20 cellular contexts compared by ENCODE assay signal in genomic region chr3:33751320-33751719, GRCh38. TPM values are rescaled to one million over a fixed set of nuclear protein-coding genes. Genes with fewer than 3 reads are reported as not detected.
A peak's percentile ranks its signal among the peaks of the same experiment; 100 is the strongest.
DNase-seq lines count a peak whose midpoint lies in the region; ATAC-seq, FAIRE-seq and TF ChIP-seq lines count a peak whose summit lies in the region.
"Had no signal": no experiment of that assay in that cellular context is flagged by ENCODE, and none has a peak within 500 bp of the region (broad histone marks: within the 10 kb centered on the region; RNA-seq: fewer than 3 reads in every experiment).

No MANE protein-coding gene starts in this region.

- H3K4me3 Mint-ChIP-seq in MCF 10A (ENCODE audit: unreplicated experiment), result no peak overlapping the region
- H3K4me3 Mint-ChIP-seq: IgD-negative memory B cell had no signal

- no peaks in the 10 kb centered on the region for H3K27me3 Mint-ChIP-seq in MCF 10A (ENCODE audit: insufficient read depth, unreplicated experiment)

- H3K27ac Mint-ChIP-seq in MCF 10A (ENCODE audit: low read depth, unreplicated experiment), result no peak overlapping the region
- H3K27ac Mint-ChIP-seq: IgD-negative memory B cell had no signal

- H3K4me1 Mint-ChIP-seq in MCF 10A (ENCODE audit: insufficient read depth, unreplicated experiment), result peaks cover 6% of the 10 kb centered on the region
- H3K4me1 Mint-ChIP-seq: IgD-negative memory B cell had no signal

- ATAC-seq in foreskin keratinocyte, result no peak

- H3K27me3 ChIP-seq in breast epithelium (no peaks in the 10 kb centered on the region), foreskin keratinocyte (no peaks in the 10 kb centered on the region)
- H3K27me3 ChIP-seq: SJSA1 had no signal

- no peak overlapping the region for H3K27ac ChIP-seq in breast epithelium
- peak overlapping the region; percentile 73; the same call in 1 of the 2 replicates for H3K27ac ChIP-seq in SK-N-MC
- peak overlapping the region; percentile 73 for H3K27ac ChIP-seq in foreskin keratinocyte
- H3K27ac ChIP-seq: HL-60, PC-9, SJSA1 had no signal

- no peak overlapping the region for H3K9ac ChIP-seq in SK-N-MC (ENCODE audit: insufficient read length)

- POLR2A ChIA-PET in MCF 10A (lab: Yijun Ruan, JAX), result interaction anchor here (0.9 to 1.2 kb wide), 3 partner anchors 23 to 47 kb away, joined by 3 to 5 read pairs (median 4); partner anchors contain the start of gene PDCD6IP

- peaks cover 13% of the 10 kb centered on the region for H3K9me3 Mint-ChIP-seq in MCF 10A (ENCODE audit: unreplicated experiment)

- H3K36me3 Mint-ChIP-seq in MCF 10A (ENCODE audit: insufficient read depth, unreplicated experiment), result no peaks in the 10 kb centered on the region
- H3K36me3 Mint-ChIP-seq: IgD-negative memory B cell had no signal

- H3K4me1 ChIP-seq in breast epithelium (no peaks in the 10 kb centered on the region), foreskin keratinocyte (peaks cover 18% of the 10 kb centered on the region)
- H3K4me1 ChIP-seq: HAP-1, SJSA1 had no signal

- intact Hi-C loops in MCF 10A (cut with micrococcal nuclease) (no loop called here), breast epithelium (cut with DNase I; ENCODE audit: low total_unique reads) (no loop called here)

- DNase-seq in MCF 10A (ENCODE audit: unreplicated experiment) (peak; percentile 4), breast epithelium (ENCODE audit: low spot score in 2 of 2) (no peak), SK-N-MC (ENCODE audit: low read depth, low spot score) (peak; percentile 80), foreskin keratinocyte (peak in 1 of 2 donors; percentile 19), H54 (ENCODE audit: insufficient read length, low spot score) (no peak), GM03348 (ENCODE audit: low spot score) (no peak), medulla oblongata (ENCODE audit: extremely low spot score) (no peak)
- DNase-seq: ACHN, AML-193, COR-L47, NCI-H1092, NCI-H146, NCI-H2081, NCI-H510A, PC-9 had no signal

- FAIRE-seq in H54 (lab: Jason Lieb, UNC), result no peak
- FAIRE-seq: HTR-8/SVneo had no signal

- no peak for TF ChIP-seq POLR2A in breast epithelium (IDR thresholded peaks at IDR 0.05)
- no peak for TF ChIP-seq POLR2A in H54 (IDR thresholded peaks at IDR 0.05; ENCODE audit: low read depth, low read length)

- H3K4me3 ChIP-seq in breast epithelium (no peak overlapping the region), SK-N-MC (no peak overlapping the region)
- H3K4me3 ChIP-seq: HAP-1, PC-9, SJSA1 had no signal

- BruUV-seq in MCF 10A (replicated peaks; lab: Mats Ljungman, UMichigan), result no TSS peak

- peaks cover 4 to 10% of the 10 kb centered on the region in 2 donors for H3K9me3 ChIP-seq in breast epithelium
- no peaks in the 10 kb centered on the region for H3K9me3 ChIP-seq in SK-N-MC (ENCODE audit: low read depth, low read length)
- H3K9me3 ChIP-seq: SJSA1 had no signal

- H3K36me3 ChIP-seq in breast epithelium (no peaks in the 10 kb centered on the region), SK-N-MC (ENCODE audit: insufficient read depth, low read length) (no peaks in the 10 kb centered on the region)
- H3K36me3 ChIP-seq: HAP-1, SJSA1 had no signal

- CTCF ChIA-PET in MCF 10A (lab: Yijun Ruan, JAX), result interaction anchor here (0.8 to 1.4 kb wide), 3 partner anchors 26 to 115 kb away, joined by 3 to 7 read pairs (median 4); no protein-coding TSS in a partner anchor

- TF ChIP-seq CTCF in MCF 10A (IDR thresholded peaks at IDR 0.05; ENCODE audit: unreplicated experiment), result no peak
- no peak for TF ChIP-seq CTCF in breast epithelium (IDR thresholded peaks at IDR 0.05)
- TF ChIP-seq CTCF in foreskin keratinocyte (conservative IDR thresholded peaks at IDR 0.05), result no peak

RNA-seq across cellular contexts. Expression of gene CLASP2, which starts 33.3 kb away (rescaled TPM):
- total RNA-seq in MCF 10A (2022), result 57.2 and 58.9 TPM in 2 replicates
- total RNA-seq in breast epithelium, result 100 to 1,000 TPM in 1 of 3 donors, 10 to 100 TPM in 2; 57.1 to 108 (median 86.9) TPM
- total RNA-seq in foreskin keratinocyte, result 41.9 and 43.9 TPM in 2 replicates
- polyA plus RNA-seq in foreskin keratinocyte, result 6.0 and 7.1 TPM in 2 replicates

RNA-seq across cellular contexts. Expression of gene PDCD6IP, which starts 47.1 kb away (rescaled TPM):
- total RNA-seq in MCF 10A (2022) (286 and 304 TPM in 2 replicates), breast epithelium (100 to 1,000 TPM; 152 to 242 (median 204) TPM), foreskin keratinocyte (118 and 133 TPM in 2 replicates)
- polyA plus RNA-seq in foreskin keratinocyte, result 73.9 and 86.7 TPM in 2 replicates

Comparison
In these comparisons a context has a peak if more than half of its experiments do, and no peak if none do; other contexts are left out.
1. DNase-seq: peak in MCF 10A (single experiment) and SK-N-MC (single experiment); none in breast epithelium (0 of 2), H54 (single experiment), GM03348 (single experiment) and medulla oblongata (single experiment).
2. H3K27ac ChIP-seq: peak in SK-N-MC (single experiment) and foreskin keratinocyte (single experiment); none in breast epithelium (0 of 2).